ENCODE assay signal across 1 cellular context in genomic region chr1:114716304-114717158, GRCh38.
TF ChIP-seq lines count a peak whose summit lies in the region.

Gene NRAS, minus strand, starts transcription at chr1:114716771. Its CDS starts 611 bp downstream, at chr1:114716160.

TF ChIP-seq in WTC11, 78 proteins besides CTCF, POLR2A, EP300 and RAD21 (continued from another document and continues in another):
- peak; percentile 83; the same call in 1 of the 2 replicates for TF ChIP-seq ZNF532 (CRISPR knock-in tag; IDR thresholded peaks at IDR 0.05; ENCODE audit: borderline replicate concordance)
- TF ChIP-seq JUN (CRISPR knock-in tag; IDR thresholded peaks at IDR 0.05): no peak
- no peak for TF ChIP-seq ZBTB21 (CRISPR knock-in tag; IDR thresholded peaks at IDR 0.05; ENCODE audit: borderline replicate concordance)
- peak; percentile 80; the same call in 1 of the 2 replicates for TF ChIP-seq ZNF425 (CRISPR knock-in tag; conservative IDR thresholded peaks at IDR 0.05)
- TF ChIP-seq CDX4 (CRISPR knock-in tag; IDR thresholded peaks at IDR 0.05; ENCODE audit: borderline replicate concordance): peak; percentile 14; the same call in 1 of the 2 replicates
- no peak for TF ChIP-seq PRDM15 (CRISPR knock-in tag; IDR thresholded peaks at IDR 0.05)
- no peak for TF ChIP-seq ZNF138 (CRISPR knock-in tag; conservative IDR thresholded peaks at IDR 0.05)
- TF ChIP-seq NFE2L1 (CRISPR knock-in tag; IDR thresholded peaks at IDR 0.05): 0 out of 2 replicates have a peak, but pooled peaks have one; percentile 21
- TF ChIP-seq HMGA2 (CRISPR knock-in tag; IDR thresholded peaks at IDR 0.05): no peak
- peak; percentile 91 for TF ChIP-seq SP1 (CRISPR knock-in tag; conservative IDR thresholded peaks at IDR 0.05)
- TF ChIP-seq JAZF1 (CRISPR knock-in tag; IDR thresholded peaks at IDR 0.05): 0 out of 2 replicates have a peak, but pooled peaks have one; percentile 8
- TF ChIP-seq CREM (CRISPR knock-in tag; IDR thresholded peaks at IDR 0.05): peak; percentile 96
- no peak for TF ChIP-seq ELF4 (CRISPR knock-in tag; IDR thresholded peaks at IDR 0.05; ENCODE audit: low read depth)
- TF ChIP-seq ATF2 (CRISPR knock-in tag; IDR thresholded peaks at IDR 0.05; ENCODE audit: borderline replicate concordance, low read depth): 0 out of 2 replicates have a peak, but pooled peaks have one; percentile 42
- TF ChIP-seq FOXK1 (CRISPR knock-in tag; IDR thresholded peaks at IDR 0.05): no peak
- no peak; the same call in 1 of the 2 replicates for TF ChIP-seq ETV6 (CRISPR knock-in tag; IDR thresholded peaks at IDR 0.05)
- TF ChIP-seq EMX1 (CRISPR knock-in tag; IDR thresholded peaks at IDR 0.05): peak; percentile 89; the same call in 1 of the 2 replicates
- TF ChIP-seq ZNF317 (CRISPR knock-in tag; IDR thresholded peaks at IDR 0.05; ENCODE audit: borderline replicate concordance, low read depth): no peak
- TF ChIP-seq MAX (CRISPR knock-in tag; IDR thresholded peaks at IDR 0.05): peak; percentile 90
- no peak for TF ChIP-seq ESRRA (CRISPR knock-in tag; IDR thresholded peaks at IDR 0.05; ENCODE audit: borderline replicate concordance)
- TF ChIP-seq CBFB (CRISPR knock-in tag; IDR thresholded peaks at IDR 0.05; ENCODE audit: low read depth): no peak
- TF ChIP-seq USF2 (CRISPR knock-in tag; IDR thresholded peaks at IDR 0.05): peak; percentile 91
- 0 out of 2 replicates have a peak, but pooled peaks have one; percentile 17 for TF ChIP-seq FOXP1 (CRISPR knock-in tag; IDR thresholded peaks at IDR 0.05; ENCODE audit: borderline replicate concordance)
- TF ChIP-seq TP53 (CRISPR knock-in tag; IDR thresholded peaks at IDR 0.05): no peak
- no peak for TF ChIP-seq ZNF219 (CRISPR knock-in tag; IDR thresholded peaks at IDR 0.05; ENCODE audit: borderline replicate concordance)
- peak; percentile 93 for TF ChIP-seq USF1 (CRISPR knock-in tag; IDR thresholded peaks at IDR 0.05)
- no peak for TF ChIP-seq IRF1 (CRISPR knock-in tag; IDR thresholded peaks at IDR 0.05)
- TF ChIP-seq IRF2 (CRISPR knock-in tag; IDR thresholded peaks at IDR 0.05; ENCODE audit: borderline replicate concordance, low read depth): no peak
- peak; percentile 96 for TF ChIP-seq ZNF416 (CRISPR knock-in tag; IDR thresholded peaks at IDR 0.05)
- TF ChIP-seq ZNF263 (CRISPR knock-in tag; IDR thresholded peaks at IDR 0.05; ENCODE audit: low read depth): no peak
- TF ChIP-seq TEAD1 (CRISPR knock-in tag; IDR thresholded peaks at IDR 0.05): 0 out of 2 replicates have a peak, but pooled peaks have one; percentile 40
- no peak for TF ChIP-seq NFYB (CRISPR knock-in tag; conservative IDR thresholded peaks at IDR 0.05; ENCODE audit: low read depth)
- TF ChIP-seq ERG (CRISPR knock-in tag; IDR thresholded peaks at IDR 0.05): peak; percentile 32; the same call in 1 of the 2 replicates
- no peak for TF ChIP-seq MLX (CRISPR knock-in tag; IDR thresholded peaks at IDR 0.05)
- TF ChIP-seq AR (CRISPR knock-in tag; IDR thresholded peaks at IDR 0.05): peak; percentile 82; the same call in 1 of the 2 replicates
- TF ChIP-seq GABPB1 (CRISPR knock-in tag; IDR thresholded peaks at IDR 0.05): peak; percentile 77
